Comparison of ENCODE assay signal across 25 cellular contexts in genomic region chr11:89583580-89583979, GRCh38.
DNase-seq lines count a peak whose midpoint lies in the region; ATAC-seq and TF ChIP-seq lines count a peak whose summit lies in the region.
"Had no signal": no experiment of that assay in that cellular context is flagged by ENCODE, and none has a peak within 500 bp of the region (broad histone marks: within the 10 kb centered on the region; RNA-seq: fewer than 3 reads in every experiment).

No MANE protein-coding gene starts in this region.

- no peak overlapping the region for H3K4me3 ChIP-seq in neural progenitor cell
- H3K4me3 ChIP-seq: GM23248, MG63, SJSA1 had no signal

- H3K27me3 Mint-ChIP-seq in nephron (ENCODE audit: low read depth) (no peaks in the 10 kb centered on the region), neural progenitor cell (ENCODE audit: insufficient read depth, low read depth) (no peaks in the 10 kb centered on the region)
- H3K27me3 Mint-ChIP-seq: CD4-positive, CD25-positive, alpha-beta regulatory T cell had no signal

- intact Hi-C loops in left colon (cut with DNase I, micrococcal nuclease), result no loop called here

- H3K36me3 ChIP-seq in neural progenitor cell, result no peaks in the 10 kb centered on the region
- H3K36me3 ChIP-seq: MG63, SJSA1 had no signal

- H3K27ac Mint-ChIP-seq in nephron (peak overlapping the region in 2 of 3 experiments; percentile 4 to 25), neural progenitor cell (no peak overlapping the region)
- H3K27ac Mint-ChIP-seq: CD4-positive, CD25-positive, alpha-beta regulatory T cell; H9 had no signal

- no peak overlapping the region for H2AFZ ChIP-seq in neural progenitor cell (replicated peaks)
- H2AFZ ChIP-seq: GM23248 had no signal

- TF ChIP-seq CTCF in nephron (IDR thresholded peaks at IDR 0.05; ENCODE audit: unreplicated experiment in 3 of 3) (no peak), neural progenitor cell (IDR thresholded peaks at IDR 0.05) (no peak)

- ATAC-seq in left colon, result peak; percentile 100

- H3K27ac ChIP-seq in neural progenitor cell (no peak overlapping the region), caudate nucleus (ENCODE audit: low read depth, low read length) (no peak overlapping the region)
- H3K27ac ChIP-seq: GM23248, SJSA1 had no signal

- no peaks in the 10 kb centered on the region for H3F3A ChIP-seq in neural progenitor cell (ENCODE audit: low read depth)

- H3K27me3 ChIP-seq in neural progenitor cell, result no peaks in the 10 kb centered on the region
- H3K27me3 ChIP-seq: MG63, SJSA1 had no signal

- DNase-seq in NCI-H82 (lab: John Stamatoyannopoulos, UW) (peak; percentile 3), NCI-H82 treated with DMSO at 0.1 percent for 48 hours (lab: John Stamatoyannopoulos, UW; ENCODE audit: unreplicated experiment) (no peak), left colon (no peak), neural progenitor cell (ENCODE audit: low spot score) (no peak), caudate nucleus (lab: John Stamatoyannopoulos, UW) (no peak)
- no peak for DNase-seq in stimulated activated CD4-positive, alpha-beta T cell treated with anti-CD3 and anti-CD28 coated beads, Interleukin-12 subunit alpha, Interleukin-12 subunit beta, amount 100 ng/mL, for 4 hours
- DNase-seq: 8988T; ACHN; CD4-positive, CD25-positive, alpha-beta regulatory T cell; DMS153; GM23248; H9; KBM-7; MG63; NCI-H1417; NCI-H1694 treated with DMSO at 0.1 percent for 48 hours; NCI-H2081 treated with DMSO at 0.1 percent for 48 hours; NCI-H2171 treated with DMSO at 0.1 percent for 48 hours; NCI-H345; NCI-H510A treated with DMSO at 0.1 percent for 48 hours; NCI-H748 treated with DMSO at 0.1 percent for 48 hours; Right ventricle myocardium superior; RPMI8226 had no signal

- no peak overlapping the region for H3K9ac ChIP-seq in neural progenitor cell
- H3K9ac ChIP-seq: GM23248 had no signal

- H3K36me3 Mint-ChIP-seq in nephron (ENCODE audit: low read depth) (no peaks in the 10 kb centered on the region), neural progenitor cell (no peaks in the 10 kb centered on the region)
- H3K36me3 Mint-ChIP-seq: CD4-positive, CD25-positive, alpha-beta regulatory T cell had no signal

- H4K20me1 ChIP-seq in neural progenitor cell (ENCODE audit: low read depth), result no peaks in the 10 kb centered on the region

- no peak overlapping the region for H3K4me2 ChIP-seq in neural progenitor cell

- H3K9me3 ChIP-seq in neural progenitor cell (ENCODE audit: low read depth), result no peaks in the 10 kb centered on the region
- H3K9me3 ChIP-seq: MG63, SJSA1 had no signal

- H3K9me3 Mint-ChIP-seq in nephron (no peaks in the 10 kb centered on the region), neural progenitor cell (no peaks in the 10 kb centered on the region)
- H3K9me3 Mint-ChIP-seq: H9 had no signal

- H3K4me1 ChIP-seq in neural progenitor cell, result no peaks in the 10 kb centered on the region
- H3K4me1 ChIP-seq: SJSA1 had no signal

- no peak overlapping the region for H3K4me3 Mint-ChIP-seq in nephron
- no peak overlapping the region for H3K4me3 Mint-ChIP-seq in neural progenitor cell
- H3K4me3 Mint-ChIP-seq: CD4-positive, CD25-positive, alpha-beta regulatory T cell; H9 had no signal

- no peaks in the 10 kb centered on the region for H3K4me1 Mint-ChIP-seq in nephron
- no peaks in the 10 kb centered on the region for H3K4me1 Mint-ChIP-seq in neural progenitor cell
- H3K4me1 Mint-ChIP-seq: CD4-positive, CD25-positive, alpha-beta regulatory T cell had no signal

- H3K79me2 ChIP-seq in neural progenitor cell (ENCODE audit: low read depth), result no peaks in the 10 kb centered on the region
